9 cellular contexts compared by ENCODE assay signal in genomic region chr10:1054684-1055083, GRCh38. TPM values are rescaled to one million over a fixed set of nuclear protein-coding genes. Genes with fewer than 3 reads are reported as not detected.
A peak's percentile ranks its signal among the peaks of the same experiment; 100 is the strongest.
DNase-seq lines count a peak whose midpoint lies in the region; TF ChIP-seq lines count a peak whose summit lies in the region.
"Had no signal": no experiment of that assay in that cellular context is flagged by ENCODE, and none has a peak within 500 bp of the region (broad histone marks: within the 10 kb centered on the region; RNA-seq: fewer than 3 reads in every experiment).

No MANE protein-coding gene starts in this region.

- peaks cover 77% of the 10 kb centered on the region for H3K79me2 ChIP-seq in neural cell (replicated peaks; ENCODE audit: insufficient read depth, low read length)

- no peak for TF ChIP-seq EP300 in neural cell (conservative IDR thresholded peaks at IDR 0.05; ENCODE audit: poor library complexity, severe bottlenecking)

- H3K27ac ChIP-seq in coronary artery (no peak overlapping the region), neural cell (ENCODE audit: low read length) (no peak overlapping the region)

- H3F3A ChIP-seq in neural cell (ENCODE audit: insufficient read depth, low read length, poor library complexity, severe bottlenecking), result peaks cover 8% of the 10 kb centered on the region

- no peaks in the 10 kb centered on the region for H3K27me3 ChIP-seq in neural cell (ENCODE audit: insufficient read depth, low read depth, low read length)

- TF ChIP-seq CTCF in Calu3 (IDR thresholded peaks at IDR 0.05; ENCODE audit: unreplicated experiment) (no peak), LNCaP clone FGC (IDR thresholded peaks at IDR 0.05; ENCODE audit: control insufficient read depth, extremely low read depth, insufficient read depth) (no peak), coronary artery (IDR thresholded peaks at IDR 0.05) (no peak), neural cell (IDR thresholded peaks at IDR 0.05; ENCODE audit: poor library complexity, severe bottlenecking) (no peak), GM20000 (IDR thresholded peaks at IDR 0.05; ENCODE audit: extremely low read depth, missing control alignments) (no peak)

- H3K4me2 ChIP-seq in neural cell (ENCODE audit: low read length), result peak overlapping the region; percentile 82

- no peaks in the 10 kb centered on the region for H4K20me1 ChIP-seq in neural cell (ENCODE audit: insufficient read depth)

- DNase-seq in Calu3 (no peak), LNCaP clone FGC (ENCODE audit: low read depth) (no peak), coronary artery (ENCODE audit: low spot score) (no peak), anterior cingulate cortex (lab: John Stamatoyannopoulos, UW) (no peak), NCI-H524 (lab: John Stamatoyannopoulos, UW) (no peak), GM20000 (ENCODE audit: low spot score) (no peak), NCI-H2081 (lab: John Stamatoyannopoulos, UW) (no peak)

- CTCF ChIA-PET in Calu3 (lab: Charles Lee), result interaction anchor here (0.6 kb wide), 1 partner anchor 248 kb away, joined by 3 read pairs; no protein-coding TSS in a partner anchor

- intact Hi-C loops in Calu3 (cut with micrococcal nuclease; ENCODE audit: unreplicated experiment), result no loop called here

- H3K27me3 Mint-ChIP-seq in Calu3 (ENCODE audit: unreplicated experiment), result no peaks in the 10 kb centered on the region

- no peaks in the 10 kb centered on the region for H3K9me3 ChIP-seq in neural cell (ENCODE audit: low read length)

- peaks cover 64% of the 10 kb centered on the region for H3K36me3 Mint-ChIP-seq in Calu3 (ENCODE audit: insufficient read depth, unreplicated experiment)

- no peak for TF ChIP-seq RAD21 in neural cell (conservative IDR thresholded peaks at IDR 0.05)

- no TSS peak for BruUV-seq in Calu3 (replicated peaks; lab: Mats Ljungman, UMichigan)

- H3K27ac Mint-ChIP-seq in Calu3 (ENCODE audit: unreplicated experiment), result no peak overlapping the region

- no peaks in the 10 kb centered on the region for H3K9me2 ChIP-seq in neural cell (ENCODE audit: insufficient read depth, low read length)

- peak overlapping the region; percentile 100 for H3K4me3 Mint-ChIP-seq in Calu3 (ENCODE audit: low read depth, unreplicated experiment)

- H3K9me3 Mint-ChIP-seq in Calu3 (ENCODE audit: low read depth, unreplicated experiment), result no peaks in the 10 kb centered on the region

- peak overlapping the region; percentile 94 for H3K9ac ChIP-seq in neural cell (ENCODE audit: low read length)

- no peak overlapping the region for H2AFZ ChIP-seq in neural cell (ENCODE audit: low read depth, low read length)

- no peaks in the 10 kb centered on the region for H3K36me3 ChIP-seq in neural cell (ENCODE audit: insufficient read depth, low read length)

- H3K4me1 Mint-ChIP-seq in Calu3 (ENCODE audit: low read depth, unreplicated experiment), result peaks cover 36% of the 10 kb centered on the region

- H3K4me3 ChIP-seq in LNCaP clone FGC (ENCODE audit: low read depth, low read length) (peak overlapping the region; percentile 93; the same call in 1 of the 2 replicates), coronary artery (peak overlapping the region; percentile 41), neural cell (ENCODE audit: low read length) (peak overlapping the region; percentile 96)

TF ChIP-seq in neural cell, 6 proteins besides CTCF, POLR2A, EP300 and RAD21:
- no peak for TF ChIP-seq TAF1 (IDR thresholded peaks at IDR 0.05; ENCODE audit: low read depth)
- no peak for TF ChIP-seq REST (IDR thresholded peaks at IDR 0.05; ENCODE audit: borderline replicate concordance)
- no peak for TF ChIP-seq EZH2 (IDR thresholded peaks at IDR 0.05; ENCODE audit: borderline replicate concordance, insufficient read depth, low read length, poor library complexity, severe bottlenecking)
- TF ChIP-seq SMC3 (conservative IDR thresholded peaks at IDR 0.05; ENCODE audit: poor library complexity), result no peak
- TF ChIP-seq MXI1 (conservative IDR thresholded peaks at IDR 0.05; ENCODE audit: poor library complexity, severe bottlenecking), result no peak
- no peak for TF ChIP-seq POLR2AphosphoS5 (IDR thresholded peaks at IDR 0.05)

RNA-seq across cellular contexts. Expression of gene WDR37, which starts 1.5 kb away (rescaled TPM):
- 16.1 and 17.8 TPM in 2 replicates for total RNA-seq in Calu3 (2022)
- polyA plus RNA-seq in neural cell, result 31.2 and 32.3 TPM in 2 replicates
- polyA minus RNA-seq in neural cell, result 66.2 and 66.4 TPM in 2 replicates

RNA-seq across cellular contexts. Expression of gene IDI1, which starts 5.8 kb away (rescaled TPM):
- total RNA-seq in Calu3 (2022), result 101 and 108 TPM in 2 replicates
- polyA plus RNA-seq in neural cell, result 276 and 307 TPM in 2 replicates
- polyA minus RNA-seq in neural cell, result 208 and 209 TPM in 2 replicates

RNA-seq across cellular contexts. Expression of gene IDI2, which starts 29.0 kb away (rescaled TPM):
- total RNA-seq in Calu3 (2022), result not detected in 2 replicates
- 0.24 TPM in 1 of 2 replicates, not detected in the other for polyA plus RNA-seq in neural cell
- polyA minus RNA-seq in neural cell, result not detected in 2 replicates
- total RNA-seq: liver had no signal
- polyA plus RNA-seq: liver had no signal

Comparison
In these comparisons a context has a peak if more than half of its experiments do, and no peak if none do; other contexts are left out.
1. H3K4me3 ChIP-seq: peak in every context shown above with its lines; median percentile 96 in neural cell; 93 in LNCaP clone FGC; 41 in coronary artery.